In genomic region chr5:173785866-173786265, GRCh38 we compare ENCODE assay signal across 1 cellular context.
TF ChIP-seq lines count a peak whose summit lies in the region.

No MANE protein-coding gene starts in this region.

TF ChIP-seq in H1, 55 proteins besides CTCF, POLR2A, EP300 and RAD21:
- TF ChIP-seq RXRA (IDR thresholded peaks at IDR 0.05; ENCODE audit: insufficient read depth, low read depth, low read length) (no peak), HDAC2 (IDR thresholded peaks at IDR 0.05; ENCODE audit: borderline replicate concordance in 1 of 2, low read depth in 2 of 2, low read length in 2 of 2) (no peak), JUND (IDR thresholded peaks at IDR 0.05; ENCODE audit: low read length) (no peak), RNF2 (IDR thresholded peaks at IDR 0.05; ENCODE audit: borderline replicate concordance, low read depth, low read length, missing control alignments, poor library complexity, severe bottlenecking) (no peak), KDM5A (IDR thresholded peaks at IDR 0.05; ENCODE audit: low read length) (no peak), CBX8 (IDR thresholded peaks at IDR 0.05; ENCODE audit: borderline replicate concordance, low read depth, low read length) (no peak), MAX (IDR thresholded peaks at IDR 0.05) (no peak), SIRT6 (IDR thresholded peaks at IDR 0.05; ENCODE audit: low read length) (no peak), EGR1 (IDR thresholded peaks at IDR 0.05; ENCODE audit: borderline replicate concordance, low read depth, low read length) (no peak), CTBP2 (IDR thresholded peaks at IDR 0.05; ENCODE audit: borderline replicate concordance, insufficient read depth, insufficient read length, low read length) (no peak)
- TF ChIP-seq, protein P1, sequence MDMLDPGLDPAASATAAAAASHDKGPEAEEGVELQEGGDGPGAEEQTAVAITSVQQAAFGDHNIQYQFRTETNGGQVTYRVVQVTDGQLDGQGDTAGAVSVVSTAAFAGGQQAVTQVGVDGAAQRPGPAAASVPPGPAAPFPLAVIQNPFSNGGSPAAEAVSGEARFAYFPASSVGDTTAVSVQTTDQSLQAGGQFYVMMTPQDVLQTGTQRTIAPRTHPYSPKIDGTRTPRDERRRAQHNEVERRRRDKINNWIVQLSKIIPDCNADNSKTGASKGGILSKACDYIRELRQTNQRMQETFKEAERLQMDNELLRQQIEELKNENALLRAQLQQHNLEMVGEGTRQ (IDR thresholded peaks at IDR 0.05; ENCODE audit: low read length) = no peak
